8 cellular contexts compared by ENCODE assay signal in genomic region chr18:9516437-9517064, GRCh38. TPM values are rescaled to one million over a fixed set of nuclear protein-coding genes. Genes with fewer than 3 reads are reported as not detected.
DNase-seq lines count a peak whose midpoint lies in the region; ATAC-seq and TF ChIP-seq lines count a peak whose summit lies in the region.

No MANE protein-coding gene starts in this region.

- no peak overlapping the region for H3K27ac Mint-ChIP-seq in GM23338

- H3K4me2 ChIP-seq in GM23338 = no peak overlapping the region

- H3K4me1 Mint-ChIP-seq in GM23338 = peaks cover 6% of the 10 kb centered on the region; the same call in 2 of the 3 replicates

- DNase-seq in GM23338 (ENCODE audit: low spot score) (peak; percentile 69), NCI-H460 (ENCODE audit: extremely low read depth, low read depth) (peak; percentile 29), brain microvascular endothelial cell (no peak), left colon (no peak), upper lobe of left lung (no peak)
- DNase-seq in activated CD4-positive, CD25-positive, alpha-beta regulatory T cell treated with anti-CD3 and anti-CD28 coated beads, Interleukin-2, amount 50 U/mL, for 72 hours = no peak

- TF ChIP-seq CTCF in C4-2B (conservative IDR thresholded peaks at IDR 0.05) (peak; percentile 96), GM23338 (conservative IDR thresholded peaks at IDR 0.05; ENCODE audit: low read depth in 2 of 2) (peak; percentile 84 to 99), brain microvascular endothelial cell (IDR thresholded peaks at IDR 0.05; ENCODE audit: low read depth, low read length, missing control alignments) (peak; percentile 79), upper lobe of left lung (IDR thresholded peaks at IDR 0.05) (peak; percentile 65 to 90 (median 82))

- no peaks in the 10 kb centered on the region for H3K9me3 Mint-ChIP-seq in GM23338

- H3K36me3 Mint-ChIP-seq in GM23338 (ENCODE audit: low read depth) = peaks cover 16% of the 10 kb centered on the region; the same call in 2 of the 3 replicates

- H3K27me3 Mint-ChIP-seq in GM23338 (ENCODE audit: insufficient read depth, low read depth, poor library complexity) = no peaks in the 10 kb centered on the region

- H3K4me1 ChIP-seq in GM23338 (ENCODE audit: insufficient read depth) (no peaks in the 10 kb centered on the region), upper lobe of left lung (no peaks in the 10 kb centered on the region)

- H4K20me1 ChIP-seq in GM23338 (replicated peaks; ENCODE audit: insufficient read depth) = no peaks in the 10 kb centered on the region

- peak; percentile 32 for ATAC-seq in GM23338
- peak; percentile 46 for ATAC-seq in left colon
- peak; percentile 59 to 79 for ATAC-seq in upper lobe of left lung (ENCODE audit: low FRiP score in 2 of 2)
- no peak for ATAC-seq in HG03025 (IDR thresholded peaks at IDR 0.05; ENCODE audit: low FRiP score, unreplicated experiment)

- H3K36me3 ChIP-seq in GM23338 (ENCODE audit: insufficient read depth) (no peaks in the 10 kb centered on the region; the same call in 1 of the 2 replicates), brain microvascular endothelial cell (replicated peaks) (peaks cover 6% of the 10 kb centered on the region), upper lobe of left lung (peaks cover 0 to 21% (median 9%) of the 10 kb centered on the region in 4 donors)

- H3K9me2 ChIP-seq in GM23338 (ENCODE audit: insufficient read depth) = no peaks in the 10 kb centered on the region

- intact Hi-C loops in left colon (cut with DNase I, micrococcal nuclease) = no loop called here

- peaks cover 8% of the 10 kb centered on the region for H3K79me2 ChIP-seq in GM23338 (replicated peaks; ENCODE audit: insufficient read depth)

- TF ChIP-seq POLR2A in upper lobe of left lung (IDR thresholded peaks at IDR 0.05) = no peak

- H3K27me3 ChIP-seq in GM23338 (ENCODE audit: insufficient read depth) = no peaks in the 10 kb centered on the region
- H3K27me3 ChIP-seq in brain microvascular endothelial cell (replicated peaks) = no peaks in the 10 kb centered on the region
- H3K27me3 ChIP-seq in upper lobe of left lung = no peaks in the 10 kb centered on the region

- in situ Hi-C loops in brain microvascular endothelial cell (cut with HindIII; ENCODE audit: low pct_ligation_motif_present, low sequenced_read_pairs) = no loop called here

- no peak overlapping the region for H2AFZ ChIP-seq in GM23338

- no peaks in the 10 kb centered on the region for H3K9me3 ChIP-seq in upper lobe of left lung

- H3K4me3 Mint-ChIP-seq in GM23338 = no peak overlapping the region

- H3K4me3 ChIP-seq in GM23338 (no peak overlapping the region), brain microvascular endothelial cell (ENCODE audit: low read depth, low read length) (no peak overlapping the region), upper lobe of left lung (no peak overlapping the region)

- TF ChIP-seq EP300 in upper lobe of left lung (IDR thresholded peaks at IDR 0.05) = no peak

- no peaks in the 10 kb centered on the region for H3F3A ChIP-seq in GM23338 (replicated peaks; ENCODE audit: low read depth)

- 63 to 64% methylated on average over 4 of the region's 4 CpGs for WGBS in upper lobe of left lung, 2 donors

- no peak overlapping the region for H3K27ac ChIP-seq in C4-2B
- no peak overlapping the region for H3K27ac ChIP-seq in GM23338 (ENCODE audit: low read depth)
- no peak overlapping the region for H3K27ac ChIP-seq in brain microvascular endothelial cell
- no peak overlapping the region for H3K27ac ChIP-seq in upper lobe of left lung

TF ChIP-seq in GM23338, 12 proteins besides CTCF, POLR2A, EP300 and RAD21:
- no peak for TF ChIP-seq REST (IDR thresholded peaks at IDR 0.05; ENCODE audit: unreplicated experiment)
- no peak for TF ChIP-seq EZH2 (IDR thresholded peaks at IDR 0.05; ENCODE audit: low read depth, unreplicated experiment)
- no peak for TF ChIP-seq ZNF331 (CRISPR knock-in tag; IDR thresholded peaks at IDR 0.05; ENCODE audit: low read depth)
- no peak for TF ChIP-seq STAT1 (IDR thresholded peaks at IDR 0.05; ENCODE audit: unreplicated experiment)
- no peak for TF ChIP-seq ZNF462 (CRISPR knock-in tag; IDR thresholded peaks at IDR 0.05)
TF ChIP-seq in GM23338: peak in this region for 0.

RNA-seq across cellular contexts. Expression of gene RALBP1, which starts 41.2 kb away (rescaled TPM):
- total RNA-seq in GM23338 (2014; rRNA removed; shearing (Covaris generic)) = 64.9 and 80.9 TPM in 2 replicates
- polyA plus RNA-seq in GM23338 (2016; fragmentation: Nextera tagmentation; extraction: Ambion mirVana) = 102 and 103 TPM in 2 replicates
- total RNA-seq in NCI-H460 (2014; rRNA removed; shearing (Covaris generic)) = 35.8 and 38.5 TPM in 2 replicates
- 17.5 and 29.3 TPM in 2 replicates for polyA plus RNA-seq in NCI-H460 (2014; cell fraction: nucleus; rRNA removed)
- total RNA-seq in left colon = 10 to 100 TPM; 59.4 to 70.4 TPM
- total RNA-seq in upper lobe of left lung = 10 to 100 TPM; 39.8 to 82.6 (median 57.6) TPM

Comparison
In these comparisons a context has a peak if more than half of its experiments do, and no peak if none do; other contexts are left out.
1. DNase-seq: peak in GM23338 (single experiment) and NCI-H460 (single experiment); none in brain microvascular endothelial cell (single experiment), left colon (0 of 2), upper lobe of left lung (0 of 2) and activated CD4-positive, CD25-positive, alpha-beta regulatory T cell treated with anti-CD3 and anti-CD28 coated beads, Interleukin-2, amount 50 U/mL, for 72 hours (single experiment).
2. Peak in every context shown above with its lines, with median percentiles within 50 percentile points of each other: CTCF ChIP-seq.